In genomic region chr17:45060824-45061605, GRCh38 we compare ENCODE assay signal across 1 cellular context.
TF ChIP-seq lines count a peak whose summit lies in the region.

TSS of gene NMT1 (plus strand) at chr17:45061317. CDS start at chr17:45061330, 13 bp downstream.

TF ChIP-seq in H1, 55 proteins besides CTCF, POLR2A, EP300 and RAD21 (continued from another document):
- TF ChIP-seq E2F6 (IDR thresholded peaks at IDR 0.05) (no peak), ASH2L (IDR thresholded peaks at IDR 0.05; ENCODE audit: low read length) (peak; percentile 96), TBP (IDR thresholded peaks at IDR 0.05; ENCODE audit: low read depth, low read length) (peak; percentile 95), ZNF274 (IDR thresholded peaks at IDR 0.05; ENCODE audit: borderline replicate concordance, extremely low read depth, low read length) (no peak), JUN (IDR thresholded peaks at IDR 0.05; ENCODE audit: low read depth, low read length) (no peak), CBX8 (IDR thresholded peaks at IDR 0.05; ENCODE audit: borderline replicate concordance, low read depth, low read length) (no peak), BCL11A (IDR thresholded peaks at IDR 0.05; ENCODE audit: low read depth in 2 of 2, low read length in 2 of 2) (no peak), JUND (IDR thresholded peaks at IDR 0.05; ENCODE audit: low read length) (peak; percentile 52; the same call in 1 of the 2 replicates), KDM4A (IDR thresholded peaks at IDR 0.05; ENCODE audit: low read depth, low read length, severe bottlenecking) (peak; percentile 83), BRCA1 (IDR thresholded peaks at IDR 0.05; ENCODE audit: low read depth, low read length) (peak; percentile 55), KDM5A (IDR thresholded peaks at IDR 0.05; ENCODE audit: low read length) (peak; percentile 97), NANOG (IDR thresholded peaks at IDR 0.05; ENCODE audit: insufficient read depth, low read depth, low read length, poor library complexity, severe bottlenecking) (no peak), SAP30 (IDR thresholded peaks at IDR 0.05; ENCODE audit: insufficient read depth, insufficient replicate concordance, low read length) (no peak), SIX5 (IDR thresholded peaks at IDR 0.05; ENCODE audit: low read depth, low read length) (peak; percentile 91), TEAD4 (IDR thresholded peaks at IDR 0.05; ENCODE audit: low read depth, low read length) (no peak), GABPA (IDR thresholded peaks at IDR 0.05; ENCODE audit: borderline replicate concordance, insufficient read depth, low read length) (no peak), HDAC6 (IDR thresholded peaks at IDR 0.05; ENCODE audit: low read depth, low read length) (no peak), SP2 (IDR thresholded peaks at IDR 0.05; ENCODE audit: low read length) (peak; percentile 73), CTBP2 (IDR thresholded peaks at IDR 0.05; ENCODE audit: borderline replicate concordance, insufficient read depth, insufficient read length, low read length) (no peak), GTF2F1 (IDR thresholded peaks at IDR 0.05; ENCODE audit: borderline replicate concordance, low read depth, low read length) (peak; percentile 64; the same call in 1 of the 2 replicates), MAX (IDR thresholded peaks at IDR 0.05) (peak; percentile 54), PHF8 (conservative IDR thresholded peaks at IDR 0.05; ENCODE audit: low read depth, low read length) (peak; percentile 100), TCF12 (IDR thresholded peaks at IDR 0.05; ENCODE audit: low read depth, low read length) (0 out of 2 replicates have a peak, but pooled peaks have one; percentile 52), CBX5 (IDR thresholded peaks at IDR 0.05; ENCODE audit: low read depth, low read length) (no peak), USF2 (IDR thresholded peaks at IDR 0.05; ENCODE audit: low read length) (no peak), SP4 (IDR thresholded peaks at IDR 0.05; ENCODE audit: low read length) (peak; percentile 42; the same call in 1 of the 2 replicates), BACH1 (IDR thresholded peaks at IDR 0.05; ENCODE audit: low read length) (no peak), KDM1A (IDR thresholded peaks at IDR 0.05; ENCODE audit: borderline replicate concordance, low read length) (peak; percentile 95), EZH2 (IDR thresholded peaks at IDR 0.05; ENCODE audit: low read depth, low read length, severe bottlenecking) (no peak), POLR2AphosphoS5 (IDR thresholded peaks at IDR 0.05; ENCODE audit: low read depth, low read length) (peak; percentile 96), RBBP5 (IDR thresholded peaks at IDR 0.05; ENCODE audit: borderline replicate concordance, low read depth, low read length) (peak; percentile 96), TAF1 (IDR thresholded peaks at IDR 0.05; ENCODE audit: low read depth, low read length) (peak; percentile 97), SRF (IDR thresholded peaks at IDR 0.05; ENCODE audit: low read depth, low read length) (no peak), CHD2 (IDR thresholded peaks at IDR 0.05; ENCODE audit: low read length) (peak; percentile 74), YY1 (IDR thresholded peaks at IDR 0.05; ENCODE audit: low read depth, low read length) (peak; percentile 98), CHD1 (IDR thresholded peaks at IDR 0.05; ENCODE audit: low read depth, low read length) (no peak), CREB1 (IDR thresholded peaks at IDR 0.05) (peak; percentile 44; the same call in 1 of the 2 replicates), POU5F1 (IDR thresholded peaks at IDR 0.05; ENCODE audit: low read depth, low read length) (no peak), NRF1 (IDR thresholded peaks at IDR 0.05; ENCODE audit: low read depth, low read length) (no peak), CHD7 (IDR thresholded peaks at IDR 0.05; ENCODE audit: insufficient replicate concordance, low read length) (no peak), TAF7 (optimal IDR thresholded peaks at IDR 0.05; ENCODE audit: borderline replicate concordance, low read depth, low read length) (peak; percentile 95), SIRT6 (IDR thresholded peaks at IDR 0.05; ENCODE audit: low read length) (no peak)
